In genomic region chr7:66542528-66543373, GRCh38 we compare ENCODE assay signal across 11 cellular contexts.
DNase-seq lines count a peak whose midpoint lies in the region; ATAC-seq and TF ChIP-seq lines count a peak whose summit lies in the region.
"Had no signal": no experiment of that assay in that cellular context is flagged by ENCODE, and none has a peak within 500 bp of the region (broad histone marks: within the 10 kb centered on the region; RNA-seq: fewer than 3 reads in every experiment).

No MANE protein-coding gene starts in this region.

- peaks cover 6% of the 10 kb centered on the region for H3K27me3 Mint-ChIP-seq in HFFc6 (ENCODE audit: insufficient read depth)

- TF ChIP-seq CTCF in HFFc6 (IDR thresholded peaks at IDR 0.05), result no peak

- peaks cover 16% of the 10 kb centered on the region for H3K4me1 Mint-ChIP-seq in HFFc6 (ENCODE audit: low read depth)

- H3K4me3 Mint-ChIP-seq in HFFc6, result no peak overlapping the region

- peak overlapping the region; percentile 67 for H3K27ac Mint-ChIP-seq in HFFc6

- peaks cover 6% of the 10 kb centered on the region; the same call in 1 of the 2 replicates for H3K36me3 Mint-ChIP-seq in HFFc6 (ENCODE audit: low read depth)

- ATAC-seq in left lobe of liver (peak; percentile 8), GM21390 (IDR thresholded peaks at IDR 0.05; ENCODE audit: unreplicated experiment) (no peak)
- ATAC-seq: mucosa of descending colon had no signal

- no peaks in the 10 kb centered on the region for H3K9me3 Mint-ChIP-seq in HFFc6

- DNase-seq in A172 (ENCODE audit: low spot score) (peak; percentile 22), HFFc6 (no peak), amniotic epithelial cell (ENCODE audit: low read depth) (peak; percentile 51), left lobe of liver (ENCODE audit: low spot score) (no peak), NCI-H524 (lab: John Stamatoyannopoulos, UW) (no peak), 8988T (no peak), NCI-H187 (lab: John Stamatoyannopoulos, UW) (no peak)
- DNase-seq: amygdala, PC-9 had no signal

Comparison
In these comparisons a context has a peak if more than half of its experiments do, and no peak if none do; other contexts are left out.
1. DNase-seq: peak in A172 (single experiment) and amniotic epithelial cell (single experiment); none in HFFc6 (single experiment), left lobe of liver (single experiment), NCI-H524 (0 of 2), 8988T (single experiment) and NCI-H187 (0 of 2).